In the genomic region with DNA sequence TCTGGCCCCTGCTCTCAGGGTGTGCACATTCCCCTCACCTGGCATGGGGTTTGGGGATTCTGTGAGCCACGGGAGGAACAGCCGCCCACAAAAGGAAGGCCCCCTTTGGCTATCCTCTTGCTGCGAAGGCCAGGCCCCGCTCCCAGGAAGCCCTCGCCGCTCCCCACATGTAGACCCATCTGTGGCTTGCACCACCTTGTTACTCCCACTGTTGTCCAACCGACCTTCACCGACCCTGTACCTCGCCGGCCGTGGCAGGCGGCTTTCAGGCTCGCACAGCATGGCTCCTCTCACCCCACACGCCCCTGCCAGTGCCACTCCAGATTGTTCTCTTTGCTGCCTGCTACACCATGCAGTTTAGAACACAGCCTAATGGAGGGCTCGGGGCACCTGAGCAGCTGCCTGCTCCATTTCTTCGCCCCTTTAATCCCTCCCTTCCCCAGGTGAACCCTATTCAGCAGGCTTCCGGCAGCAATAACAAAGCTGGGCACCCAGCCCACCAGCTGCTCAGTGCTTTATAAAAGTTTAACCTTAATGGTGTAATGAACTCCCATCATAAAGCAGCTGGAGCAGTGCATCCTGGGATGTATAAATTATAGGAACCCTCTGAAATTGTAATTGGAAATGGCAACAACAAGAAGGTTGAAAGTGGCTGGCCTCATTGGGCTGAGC, we compare ENCODE assay signal across 17 cellular contexts. TPM values are rescaled to one million over a fixed set of nuclear protein-coding genes. Genes with fewer than 3 reads are reported as not detected.
DNase-seq lines count a peak whose midpoint lies in the region; TF ChIP-seq lines count a peak whose summit lies in the region.
"Had no signal": no experiment of that assay in that cellular context is flagged by ENCODE, and none has a peak within 500 bp of the region (broad histone marks: within the 10 kb centered on the region; RNA-seq: fewer than 3 reads in every experiment).

No MANE protein-coding gene starts in this region.

- H3K4me3 ChIP-seq in Peyer's patch = no peak overlapping the region
- no peak overlapping the region for H3K4me3 ChIP-seq in rectal smooth muscle tissue (ENCODE audit: low read length)
- H3K4me3 ChIP-seq: lung, smooth muscle cell had no signal

- H3K27ac ChIP-seq in Peyer's patch (peak overlapping the region in 3 of 4 donors; percentile 12 to 70 (median 32)), rectal smooth muscle tissue (ENCODE audit: low read depth, low read length) (no peak overlapping the region)
- H3K27ac ChIP-seq: 22Rv1 had no signal

- CTCF ChIA-PET in GM10248 (lab: Yijun Ruan, JAX) = interaction anchor here (1.3 kb wide), 1 partner anchor 42 kb away, joined by 5 read pairs; no protein-coding TSS in a partner anchor

- TF ChIP-seq CTCF in Peyer's patch (IDR thresholded peaks at IDR 0.05) (no peak), GM10248 (IDR thresholded peaks at IDR 0.05; ENCODE audit: control extremely low read depth, extremely low read depth, low read depth, missing control alignments) (no peak)

- no peaks in the 10 kb centered on the region for H3K36me3 ChIP-seq in Peyer's patch
- H3K36me3 ChIP-seq in rectal smooth muscle tissue (ENCODE audit: control insufficient read depth, insufficient read depth, low read length) = no peaks in the 10 kb centered on the region
- H3K36me3 ChIP-seq: BE2C had no signal

- peak; percentile 43 for DNase-seq in DMS 273 (lab: John Stamatoyannopoulos, UW; ENCODE audit: unreplicated experiment)
- DNase-seq in DMS 273 treated with DMSO at 0.1 percent for 48 hours (lab: John Stamatoyannopoulos, UW) = no peak
- DNase-seq in NCI-H2081 (lab: John Stamatoyannopoulos, UW) = peak; percentile 92 to 97
- DNase-seq in Peyer's patch = peak in 2 of 3 donors; percentile 69 to 71
- DNase-seq in NK-92 (lab: John Stamatoyannopoulos, UW; ENCODE audit: unreplicated experiment) = no peak
- DNase-seq in NCI-H510A (lab: John Stamatoyannopoulos, UW) = no peak
- DNase-seq in GM10248 (ENCODE audit: extremely low spot score) = no peak
- DNase-seq: activated B cell treated with CpG ODN at 0.5 μM for 24 hours; activated CD8-positive, alpha-beta T cell treated with anti-CD3 and anti-CD28 coated beads for 36 hours; activated T-cell treated with anti-CD3 and anti-CD28 coated beads, Interleukin-2, amount 50 U/mL, for 24 hours; BE2C; NCI-H446 treated with DMSO at 0.1 percent for 48 hours; stimulated activated CD4-positive, alpha-beta T cell treated with anti-CD3 and anti-CD28 coated beads, Interleukin-4, amount 100 ng/mL, for 4 hours had no signal

- TF ChIP-seq POLR2A in Peyer's patch (IDR thresholded peaks at IDR 0.05) = no peak

- H3K4me1 ChIP-seq in Peyer's patch = peaks cover 0 to 48% (median 8%) of the 10 kb centered on the region in 4 donors
- peaks cover 17% of the 10 kb centered on the region for H3K4me1 ChIP-seq in rectal smooth muscle tissue (ENCODE audit: control insufficient read depth, insufficient read depth, low read length)
- H3K4me1 ChIP-seq: BE2C had no signal

- H3K27me3 ChIP-seq in Peyer's patch (no peaks in the 10 kb centered on the region), rectal smooth muscle tissue (ENCODE audit: control insufficient read depth, insufficient read depth, low read length) (no peaks in the 10 kb centered on the region)
- H3K27me3 ChIP-seq: BE2C had no signal

- POLR2A ChIA-PET in GM10248 (lab: Yijun Ruan, JAX) = no interaction called here

- H3K9ac ChIP-seq in rectal smooth muscle tissue (ENCODE audit: low read length) = peak overlapping the region; percentile 5

- no peaks in the 10 kb centered on the region for H3K9me3 ChIP-seq in Peyer's patch
- H3K9me3 ChIP-seq: BE2C had no signal

RNA-seq across cellular contexts. Expression of a gene that starts 10.7 kb away (rescaled TPM):
- 10 to 100 TPM in 2 of 4 donors, 1 to 10 TPM in 2; 5.8 to 18.9 (median 10.2) TPM for total RNA-seq in Peyer's patch
- total RNA-seq: activated B cell treated with CpG ODN at 0.5 μM for 24 hours had no signal

Comparison
In these comparisons a context has a peak if more than half of its experiments do, and no peak if none do; other contexts are left out.
1. DNase-seq: peak in DMS 273 (single experiment), NCI-H2081 (2 of 2) and Peyer's patch (2 of 3); none in DMS 273 treated with DMSO at 0.1 percent for 48 hours (single experiment), NK-92 (single experiment), NCI-H510A (single experiment) and GM10248 (single experiment).